ENCODE assay signal across 8 cellular contexts in genomic region chr22:29072979-29073617, GRCh38. TPM values are rescaled to one million over a fixed set of nuclear protein-coding genes. Genes with fewer than 3 reads are reported as not detected.
A peak's percentile ranks its signal among the peaks of the same experiment; 100 is the strongest.
DNase-seq lines count a peak whose midpoint lies in the region; ATAC-seq and TF ChIP-seq lines count a peak whose summit lies in the region.

A gene with protein sequence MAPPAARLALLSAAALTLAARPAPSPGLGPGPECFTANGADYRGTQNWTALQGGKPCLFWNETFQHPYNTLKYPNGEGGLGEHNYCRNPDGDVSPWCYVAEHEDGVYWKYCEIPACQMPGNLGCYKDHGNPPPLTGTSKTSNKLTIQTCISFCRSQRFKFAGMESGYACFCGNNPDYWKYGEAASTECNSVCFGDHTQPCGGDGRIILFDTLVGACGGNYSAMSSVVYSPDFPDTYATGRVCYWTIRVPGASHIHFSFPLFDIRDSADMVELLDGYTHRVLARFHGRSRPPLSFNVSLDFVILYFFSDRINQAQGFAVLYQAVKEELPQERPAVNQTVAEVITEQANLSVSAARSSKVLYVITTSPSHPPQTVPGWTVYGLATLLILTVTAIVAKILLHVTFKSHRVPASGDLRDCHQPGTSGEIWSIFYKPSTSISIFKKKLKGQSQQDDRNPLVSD (plus strand): TSS chr22:29073035. CDS start chr22:29073131, 96 bp downstream.

- peaks cover 13% of the 10 kb centered on the region for H3K4me1 Mint-ChIP-seq in activated CD8-positive, alpha-beta memory T cell treated with anti-CD3 and anti-CD28 coated beads, Interleukin-2, amount 10 ng/mL, durations not matched to agents 7 days and 5 days

- ATAC-seq in activated CD8-positive, alpha-beta memory T cell treated with anti-CD3 and anti-CD28 coated beads, Interleukin-2, amount 10 ng/mL, durations not matched to agents 7 days and 5 days, result peak; percentile 8

- H3K4me3 ChIP-seq in astrocyte of the cerebellum (ENCODE audit: low read depth, low read length) (peak within 1 kb of the TSS; percentile 56), stomach smooth muscle (ENCODE audit: low read length in 2 of 2) (peak within 1 kb of the TSS; percentile 69 to 76)

- CTCF ChIA-PET in activated CD8-positive, alpha-beta memory T cell treated with anti-CD3 and anti-CD28 coated beads, Interleukin-2, amount 10 ng/mL, durations not matched to agents 7 days and 5 days (lab: Charles Lee), result interaction anchor here (0.8 to 1.5 kb wide), 2 partner anchors 34 to 172 kb away, joined by 3 read pairs; no protein-coding TSS in a partner anchor

- H3K9me3 ChIP-seq in stomach smooth muscle (ENCODE audit: control insufficient read depth in 2 of 2, low read length in 2 of 2), result no peaks in the 10 kb centered on the region

- H3K36me3 Mint-ChIP-seq in activated CD8-positive, alpha-beta memory T cell treated with anti-CD3 and anti-CD28 coated beads, Interleukin-2, amount 10 ng/mL, durations not matched to agents 7 days and 5 days, result no peaks in the 10 kb centered on the region

- peaks cover 28% of the 10 kb centered on the region for H3K4me1 ChIP-seq in stomach smooth muscle (ENCODE audit: control insufficient read depth, insufficient read depth, low read length)

- no peaks in the 10 kb centered on the region for H3K9me3 Mint-ChIP-seq in activated CD8-positive, alpha-beta memory T cell treated with anti-CD3 and anti-CD28 coated beads, Interleukin-2, amount 10 ng/mL, durations not matched to agents 7 days and 5 days (ENCODE audit: low read depth)

- H3K27ac Mint-ChIP-seq in activated CD8-positive, alpha-beta memory T cell treated with anti-CD3 and anti-CD28 coated beads, Interleukin-2, amount 10 ng/mL, durations not matched to agents 7 days and 5 days, result no peak within 1 kb of the TSS

- H3K4me3 Mint-ChIP-seq in activated CD8-positive, alpha-beta memory T cell treated with anti-CD3 and anti-CD28 coated beads, Interleukin-2, amount 10 ng/mL, durations not matched to agents 7 days and 5 days, result peak within 1 kb of the TSS; percentile 58

- in situ Hi-C loops in astrocyte of the cerebellum (cut with HindIII; ENCODE audit: low sequenced_read_pairs), result no loop called here

- H3K27me3 ChIP-seq in layer of hippocampus (ENCODE audit: control insufficient read depth, insufficient read depth, low read length), result no peaks in the 10 kb centered on the region
- H3K27me3 ChIP-seq in stomach smooth muscle (ENCODE audit: control insufficient read depth in 1 of 2, insufficient read depth in 2 of 2, low read length in 2 of 2), result peaks cover 0 to 5% of the 10 kb centered on the region in 2 donors

- H3K27ac ChIP-seq in layer of hippocampus (ENCODE audit: low read depth, low read length) (peak within 1 kb of the TSS; percentile 30), stomach smooth muscle (ENCODE audit: low read length) (no peak within 1 kb of the TSS)

- no peak for TF ChIP-seq CTCF in astrocyte of the cerebellum (IDR thresholded peaks at IDR 0.05; ENCODE audit: low read depth, low read length, missing control alignments)

- H3K27me3 Mint-ChIP-seq in activated CD8-positive, alpha-beta memory T cell treated with anti-CD3 and anti-CD28 coated beads, Interleukin-2, amount 10 ng/mL, durations not matched to agents 7 days and 5 days, result peaks cover 74% of the 10 kb centered on the region

- peak within 1 kb of the TSS; percentile 29 to 55 for H3K9ac ChIP-seq in stomach smooth muscle (ENCODE audit: low read length in 2 of 2)

- DNase-seq in activated CD8-positive, alpha-beta memory T cell treated with anti-CD3 and anti-CD28 coated beads, Interleukin-2, amount 10 ng/mL, durations not matched to agents 7 days and 5 days, result no peak
- no peak for DNase-seq in activated CD8-positive, alpha-beta memory T cell treated with anti-CD3 and anti-CD28 coated beads, Interleukin-2, amount 50 U/mL, for 48 hours
- DNase-seq in astrocyte of the cerebellum (ENCODE audit: low read depth) (no peak), CD1c-positive myeloid dendritic cell (ENCODE audit: extremely low spot score) (no peak), NCI-H526 treated with DMSO at 0.1 percent for 48 hours (lab: John Stamatoyannopoulos, UW) (no peak), DMS53 (lab: John Stamatoyannopoulos, UW) (no peak)

- H3K36me3 ChIP-seq in stomach smooth muscle (ENCODE audit: control insufficient read depth in 2 of 2, insufficient read depth in 2 of 2, low read length in 2 of 2), result no peaks in the 10 kb centered on the region

RNA-seq across cellular contexts. Expression of the gene that starts here (rescaled TPM):
- under 1 TPM; 0.09 to 0.47 TPM for total RNA-seq in activated CD8-positive, alpha-beta memory T cell treated with anti-CD3 and anti-CD28 coated beads, Interleukin-2, amount 10 ng/mL, durations not matched to agents 7 days and 5 days

Comparison
In these comparisons a context has a peak if more than half of its experiments do, and no peak if none do; other contexts are left out.
1. Peak in ATAC-seq in activated CD8-positive, alpha-beta memory T cell treated with anti-CD3 and anti-CD28 coated beads, Interleukin-2, amount 10 ng/mL, durations not matched to agents 7 days and 5 days; RNA of the gene not detected or under 1 TPM.